ENCODE assay signal across 9 cellular contexts in the genomic region with DNA sequence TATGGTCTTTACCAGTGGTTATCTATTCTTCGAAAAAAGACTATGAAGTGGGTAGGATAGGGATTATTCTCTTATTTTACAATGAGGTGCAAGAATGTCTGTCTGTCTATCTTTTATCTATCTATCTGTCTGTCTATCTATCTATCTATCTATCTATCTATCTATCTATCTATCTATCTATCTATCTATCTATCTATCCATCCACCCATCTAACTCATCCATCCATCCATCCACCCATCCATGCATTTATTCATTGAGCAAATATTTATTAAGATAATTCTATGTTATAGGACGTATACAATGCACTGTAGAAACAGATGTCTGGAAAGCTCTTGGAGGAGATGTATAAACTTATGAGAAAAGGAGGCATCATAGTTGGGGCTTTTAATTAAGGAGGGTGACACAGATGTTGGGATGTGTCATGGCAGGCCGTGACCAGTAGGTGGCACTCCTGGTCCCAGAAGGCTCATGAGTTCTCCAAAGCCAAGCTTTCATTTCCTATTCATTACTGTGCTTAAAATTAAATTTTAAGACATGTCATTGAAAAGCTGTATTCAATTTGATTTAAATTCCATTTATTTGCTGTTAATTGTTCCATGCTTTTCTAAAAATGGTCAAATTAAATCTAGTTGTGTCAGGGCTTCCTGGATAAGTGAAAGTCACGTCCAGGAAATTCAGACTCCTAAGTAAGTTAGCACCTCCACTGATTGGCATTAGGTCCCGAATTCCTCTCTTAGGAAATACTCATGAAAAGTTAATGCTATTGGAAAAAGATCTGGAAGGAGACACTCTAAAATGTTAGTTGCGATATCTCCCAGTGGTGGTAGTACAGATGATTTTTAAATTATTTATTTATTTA. TPM values are rescaled to one million over a fixed set of nuclear protein-coding genes. Genes with fewer than 3 reads are reported as not detected.
DNase-seq lines count a peak whose midpoint lies in the region; ATAC-seq and TF ChIP-seq lines count a peak whose summit lies in the region.
"Had no signal": no experiment of that assay in that cellular context is flagged by ENCODE, and none has a peak within 500 bp of the region (broad histone marks: within the 10 kb centered on the region; RNA-seq: fewer than 3 reads in every experiment).

No MANE protein-coding gene starts in this region.

- H3K4me1 Mint-ChIP-seq in nephron progenitor cell = no peaks in the 10 kb centered on the region

- peaks cover 7% of the 10 kb centered on the region for H3K36me3 Mint-ChIP-seq in nephron progenitor cell (ENCODE audit: low read depth)

- H3K9me3 Mint-ChIP-seq in nephron progenitor cell = peaks cover 7% of the 10 kb centered on the region

- no peak overlapping the region for H3K27ac Mint-ChIP-seq in nephron progenitor cell

- ATAC-seq in HG02981 (IDR thresholded peaks at IDR 0.05; ENCODE audit: unreplicated experiment) (peak; percentile 75), esophagus mucosa (peak; percentile 84)

- DNase-seq in NCI-H345 (lab: John Stamatoyannopoulos, UW) = peak; percentile 63
- no peak for DNase-seq in NCI-H345 treated with DMSO at 0.1 percent for 48 hours (lab: John Stamatoyannopoulos, UW; ENCODE audit: unreplicated experiment)
- peak; percentile 57 for DNase-seq in NOMO-1 treated with DMSO at 0.1 percent for 48 hours (lab: John Stamatoyannopoulos, UW; ENCODE audit: unreplicated experiment)
- peak; percentile 51 for DNase-seq in activated T-cell treated with anti-CD3 and anti-CD28 coated beads for 48 hours (ENCODE audit: low read depth)
- peak; percentile 75 for DNase-seq in nephron progenitor cell
- DNase-seq in stromal cell of bone marrow (ENCODE audit: low read depth) = peak; percentile 28

- no peaks in the 10 kb centered on the region for H3K27me3 Mint-ChIP-seq in nephron progenitor cell (ENCODE audit: low read depth, poor library complexity)

- H3K4me3 Mint-ChIP-seq in nephron progenitor cell = no peak overlapping the region

- peak; percentile 97 for TF ChIP-seq CTCF in nephron progenitor cell (IDR thresholded peaks at IDR 0.05)

RNA-seq across cellular contexts. Expression of a gene that starts 19.0 kb away (rescaled TPM):
- 5.2 TPM for total RNA-seq in esophagus mucosa

RNA-seq across cellular contexts. Expression of a gene that starts 57.9 kb away (rescaled TPM):
- not detected for total RNA-seq in esophagus mucosa
- total RNA-seq: temporal lobe had no signal
